21 cellular contexts compared by ENCODE assay signal in the genomic region with DNA sequence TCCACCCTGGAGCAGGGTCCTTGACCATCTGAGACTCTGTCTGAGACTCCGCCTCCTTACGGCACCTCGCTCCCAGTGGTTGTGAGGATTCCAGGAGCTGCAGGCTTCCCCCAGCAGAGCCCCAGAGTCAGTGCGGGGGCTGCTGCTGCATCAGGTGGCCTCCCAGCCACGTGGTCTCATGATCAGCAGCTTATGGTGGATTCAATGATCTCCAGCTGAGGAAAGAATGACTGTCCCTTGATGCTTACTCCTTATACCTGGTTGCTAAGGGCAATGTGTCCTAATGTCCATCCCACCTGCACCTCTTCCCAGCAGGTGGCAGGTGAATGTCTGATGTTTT. TPM values are rescaled to one million over a fixed set of nuclear protein-coding genes. Genes with fewer than 3 reads are reported as not detected.
DNase-seq lines count a peak whose midpoint lies in the region; ATAC-seq, FAIRE-seq and TF ChIP-seq lines count a peak whose summit lies in the region.
"Had no signal": no experiment of that assay in that cellular context is flagged by ENCODE, and none has a peak within 500 bp of the region (broad histone marks: within the 10 kb centered on the region; RNA-seq: fewer than 3 reads in every experiment).

No MANE protein-coding gene starts in this region.

- H3K9ac ChIP-seq in K562 (ENCODE audit: insufficient read depth in 1 of 2, low read depth in 2 of 2, low read length in 2 of 2) (peak overlapping the region in 1 of 2 experiments; percentile 55; a peak in 2 of 4 replicates), liver (ENCODE audit: low read depth in 1 of 2, low read length in 2 of 2) (no peak overlapping the region)
- H3K9ac ChIP-seq: BLaER1 had no signal

- no peak overlapping the region for H3K4me3 Mint-ChIP-seq in stimulated activated naive CD8-positive, alpha-beta T cell treated with anti-CD3 and anti-CD28 coated beads, Interleukin-15, amount 100 ng/mL, for 72 hours
- H3K4me3 Mint-ChIP-seq: CD4-positive, alpha-beta T cell; IgD-negative memory B cell had no signal

- H3K27ac ChIP-seq in K562 (ENCODE audit: extremely low read depth, low read depth, low read length) (no peak overlapping the region), liver (ENCODE audit: low read depth in 1 of 2, low read length in 2 of 2) (peak overlapping the region; percentile 80 to 94)
- H3K27ac ChIP-seq: BLaER1, RWPE1 had no signal

- H3K27me3 Mint-ChIP-seq in stimulated activated naive CD8-positive, alpha-beta T cell treated with anti-CD3 and anti-CD28 coated beads, Interleukin-15, amount 100 ng/mL, for 72 hours = peaks cover 6% of the 10 kb centered on the region

- H3K36me3 ChIP-seq in K562 (ENCODE audit: control insufficient read depth, insufficient read depth, low read length) (no peaks in the 10 kb centered on the region), liver (ENCODE audit: control insufficient read depth in 4 of 4, insufficient read depth in 3 of 4, low read depth in 1 of 4, low read length in 3 of 4) (peaks cover 0 to 19% (median 15%) of the 10 kb centered on the region in 4 donors)
- H3K36me3 ChIP-seq: BLaER1 had no signal

- in situ Hi-C loops in K562 (cut with MboI) = no loop called here

- no peak for TF ChIP-seq POLR2A in K562 (conservative IDR thresholded peaks at IDR 0.05)

- no peak overlapping the region for H2AFZ ChIP-seq in K562 (ENCODE audit: low read depth, low read length)

- no peaks in the 10 kb centered on the region for H3K4me1 Mint-ChIP-seq in stimulated activated naive CD8-positive, alpha-beta T cell treated with anti-CD3 and anti-CD28 coated beads, Interleukin-15, amount 100 ng/mL, for 72 hours
- H3K4me1 Mint-ChIP-seq: IgD-negative memory B cell had no signal

- H3K9me3 Mint-ChIP-seq in stimulated activated naive CD8-positive, alpha-beta T cell treated with anti-CD3 and anti-CD28 coated beads, Interleukin-15, amount 100 ng/mL, for 72 hours = peaks cover 0 to 3% of the 10 kb centered on the region in 2 donors

- CTCF ChIA-PET in K562 (lab: Yijun Ruan, JAX; ENCODE audit: low intra/inter-chr PET ratio) (interaction anchor here (0.6 kb wide), 1 partner anchor 1164 kb away, joined by 3 read pairs; no protein-coding TSS in a partner anchor), HEK293T (lab: Yijun Ruan, JAX) (no interaction called here)

- H4K20me1 ChIP-seq in K562 (replicated peaks; ENCODE audit: control insufficient read depth, insufficient read depth, low read length) = no peaks in the 10 kb centered on the region
- H4K20me1 ChIP-seq: BLaER1 had no signal

- TF ChIP-seq RAD21 in K562 (CRISPR knock-in tag; conservative IDR thresholded peaks at IDR 0.05 in 1 of 2, IDR thresholded peaks at IDR 0.05 in 1 of 2) (no peak), liver (IDR thresholded peaks at IDR 0.05) (no peak)

- DNase-seq in stimulated activated naive CD8-positive, alpha-beta T cell treated with anti-CD3 and anti-CD28 coated beads, Interleukin-15, amount 100 ng/mL, for 72 hours = no peak
- no peak for DNase-seq in stimulated activated naive CD8-positive, alpha-beta T cell treated with anti-CD3 and anti-CD28 coated beads, Interleukin-15, Interleukin-2, amounts not matched to agents 100 U/mL and 50 U/mL, for 24 hours
- DNase-seq in K562 (ENCODE audit: extremely low read depth in 1 of 4, low spot score in 3 of 4) (no peak), NCI-H1436 (lab: John Stamatoyannopoulos, UW) (no peak), HEK293T (ENCODE audit: extremely low spot score) (no peak), NCI-H2196 treated with DMSO at 0.1 percent for 48 hours (lab: John Stamatoyannopoulos, UW; ENCODE audit: unreplicated experiment) (no peak), NCI-H748 treated with DMSO at 0.1 percent for 48 hours (lab: John Stamatoyannopoulos, UW) (no peak)
- DNase-seq: CD4-positive, alpha-beta T cell; DMS53; HCEC 1CT; NCI-H1092 treated with DMSO at 0.1 percent for 48 hours; NCI-H1436 treated with DMSO at 0.1 percent for 48 hours; NCI-H187 treated with DMSO at 0.1 percent for 48 hours; NCI-H2107; NCI-H526 treated with DMSO at 0.1 percent for 48 hours; SHP77 had no signal

- H3K79me2 ChIP-seq in K562 (ENCODE audit: control insufficient read depth, insufficient read depth, low read length) = no peaks in the 10 kb centered on the region

- TF ChIP-seq EP300 in K562 (IDR thresholded peaks at IDR 0.05; ENCODE audit: low read length) = no peak

- peak; percentile 12 for ATAC-seq in stimulated activated naive CD8-positive, alpha-beta T cell treated with anti-CD3 and anti-CD28 coated beads, Interleukin-15, amount 100 ng/mL, for 72 hours
- ATAC-seq in stimulated activated naive CD8-positive, alpha-beta T cell treated with anti-CD3 and anti-CD28 coated beads, Interleukin-15, Interleukin-2, amounts not matched to agents 100 U/mL and 50 U/mL, for 24 hours = no peak
- peak; percentile 39 for ATAC-seq in K562

- POLR2A ChIA-PET in K562 (lab: Yijun Ruan, JAX) = interaction anchor here (0.5 to 1.6 kb wide), 3 partner anchors 9 to 20 kb away, joined by 3 to 5 read pairs (median 3); no protein-coding TSS in a partner anchor
- POLR2A ChIA-PET in HEK293T (lab: Yijun Ruan, JAX) = no interaction called here

- intact Hi-C loops in K562 (cut with micrococcal nuclease) = no loop called here

- no peaks in the 10 kb centered on the region for H3K9me3 ChIP-seq in K562 (replicated peaks; ENCODE audit: control insufficient read depth, insufficient read depth, low read depth, low read length)
- H3K9me3 ChIP-seq in liver (ENCODE audit: control insufficient read depth in 4 of 4, low read length in 3 of 4) = no peaks in the 10 kb centered on the region

- 4% methylated on average over 5 of the region's 5 CpGs for WGBS in K562 (ENCODE audit: insufficient coverage, low coverage, missing lambda C conversion rate)
- WGBS in liver = 88% methylated on average over 5 of the region's 5 CpGs

- no peak for FAIRE-seq in K562 (lab: Jason Lieb, UNC)

- no peaks in the 10 kb centered on the region for H3K9me1 ChIP-seq in K562 (ENCODE audit: control insufficient read depth, insufficient read depth, low read length)

- H3K27me3 ChIP-seq in K562 (ENCODE audit: control insufficient read depth in 2 of 2, insufficient read depth in 2 of 2, low read length in 2 of 2) (peaks cover 9 to 35% of the 10 kb centered on the region in 2 experiments; a peak in 4 of 5 replicates), liver (ENCODE audit: control insufficient read depth in 4 of 4, insufficient read depth in 4 of 4, low read length in 3 of 4) (no peaks in the 10 kb centered on the region)
- H3K27me3 ChIP-seq: BLaER1 had no signal

- no peak overlapping the region for H3K4me3 ChIP-seq in K562
- no peak overlapping the region for H3K4me3 ChIP-seq in liver (ENCODE audit: low read depth in 1 of 3, low read length in 3 of 3)
- H3K4me3 ChIP-seq: BLaER1 had no signal

- H3K4me1 ChIP-seq in K562 (replicated peaks in 1 of 2; ENCODE audit: control insufficient read depth in 2 of 2, insufficient read depth in 2 of 2, low read length in 2 of 2) (peaks cover 0 to 4% of the 10 kb centered on the region in 2 experiments; a peak in 2 of 5 replicates), liver (ENCODE audit: control insufficient read depth in 4 of 4, insufficient read depth in 4 of 4, low read length in 3 of 4) (peaks cover 0 to 33% (median 12%) of the 10 kb centered on the region in 4 donors)
- H3K4me1 ChIP-seq: BLaER1 had no signal

- peak overlapping the region in 1 of 2 donors; percentile 23 for H3K27ac Mint-ChIP-seq in stimulated activated naive CD8-positive, alpha-beta T cell treated with anti-CD3 and anti-CD28 coated beads, Interleukin-15, amount 100 ng/mL, for 72 hours
- H3K27ac Mint-ChIP-seq: CD4-positive, alpha-beta T cell had no signal

- BruUV-seq in K562 (replicated peaks; lab: Mats Ljungman, UMichigan) = no TSS peak

- peak overlapping the region; percentile 6; the same call in 1 of the 2 replicates for H3K4me2 ChIP-seq in K562 (ENCODE audit: insufficient read depth, low read length)
- H3K4me2 ChIP-seq: BLaER1 had no signal

- TF ChIP-seq CTCF in K562 (IDR thresholded peaks at IDR 0.05 in 2 of 3, conservative IDR thresholded peaks at IDR 0.05 in 1 of 3; ENCODE audit: insufficient read depth in 2 of 3, low read depth in 1 of 3, low read length in 3 of 3) = no peak
- no peak for TF ChIP-seq CTCF in liver (IDR thresholded peaks at IDR 0.05; ENCODE audit: low read depth, low read length, missing input control)

TF ChIP-seq in HEK293T, 16 proteins besides CTCF, POLR2A, EP300 and RAD21:
- TF ChIP-seq FOXM1 (IDR thresholded peaks at IDR 0.05; ENCODE audit: borderline replicate concordance) (no peak), FOXK2 (IDR thresholded peaks at IDR 0.05) (no peak), ELF4 (IDR thresholded peaks at IDR 0.05) (no peak), NFRKB (IDR thresholded peaks at IDR 0.05) (no peak), HDGF (IDR thresholded peaks at IDR 0.05; ENCODE audit: borderline replicate concordance) (no peak), ZNF384 (IDR thresholded peaks at IDR 0.05) (no peak), ARNT (IDR thresholded peaks at IDR 0.05) (no peak), LEF1 (IDR thresholded peaks at IDR 0.05; ENCODE audit: borderline replicate concordance) (no peak), L3MBTL2 (conservative IDR thresholded peaks at IDR 0.05) (no peak), FOXA1 (IDR thresholded peaks at IDR 0.05) (no peak), SUZ12 (IDR thresholded peaks at IDR 0.05) (no peak)

RNA-seq across cellular contexts. Expression of a gene that starts 40.0 kb away (rescaled TPM):
- 0.86 and 0.93 TPM in 2 replicates for total RNA-seq in K562 (2011; cell fraction: chromatin; rRNA removed; ENCODE audit: low replicate concordance)
- 0.67 and 0.79 TPM in 2 replicates for total RNA-seq in K562 (2011; cell fraction: nucleolus; rRNA removed)
- 1.5 and 1.9 TPM in 2 replicates for total RNA-seq in K562 (2011; cell fraction: nucleoplasm; rRNA removed)
- 0.37 TPM in 1 of 2 replicates, not detected in the other for total RNA-seq in K562 (2014; rRNA removed)
- 0.18 and 0.19 TPM in 2 replicates for total RNA-seq in K562 (2014; rRNA removed; fragmentation: Illumina TruSeq; extraction: Trizol)
- total RNA-seq in K562 (2015; rRNA removed; fragmentation: Illumina TruSeq; extraction: Trizol) = 0.33 and 0.45 TPM in 2 replicates
- 0.54 and 0.60 TPM in 2 replicates for total RNA-seq in K562 (2021)
- 0.08 and 0.26 TPM in 2 replicates for polyA plus RNA-seq in K562 (2011; rRNA removed)
- 0.18 TPM in 1 of 2 replicates, not detected in the other for polyA plus RNA-seq in K562 (2011; cell fraction: cytosol; rRNA removed)
- polyA plus RNA-seq in K562 (2011; cell fraction: nucleus; rRNA removed) = 0.60 and 0.74 TPM in 2 replicates
- 0.14 and 0.25 TPM in 2 replicates for polyA plus RNA-seq in K562 (2012)
- polyA plus RNA-seq in K562 (2014; fragmentation: Illumina TruSeq; extraction: Trizol) = 0.12 TPM in 1 of 2 replicates, not detected in the other
- polyA plus RNA-seq in K562 (2014; fragmentation: Nextera tagmentation; extraction: Ambion mirVana) = under 1 TPM in 1 of 2 experiments, not detected in 1; 0.11 TPM
- 0.24 TPM in 1 of 2 replicates, not detected in the other for polyA plus RNA-seq in K562 (2014; rRNA removed)
- polyA minus RNA-seq in K562 (2011; rRNA and poly(A)+ RNA removed) = 0.33 and 0.56 TPM in 2 replicates
- not detected in 2 replicates for polyA minus RNA-seq in K562 (2011; cell fraction: cytosol; rRNA and poly(A)+ RNA removed)
- polyA minus RNA-seq in K562 (2011; cell fraction: nucleus; rRNA and poly(A)+ RNA removed) = 0.67 TPM in 2 replicates
- 100 to 1,000 TPM in 1 of 2 donors, under 1 TPM in 1; 0.79 to 407 TPM for total RNA-seq in liver
- 1,000 to 10,000 TPM in 1 of 2 donors, 100 to 1,000 TPM in 1; 471 to 1,107 TPM for polyA plus RNA-seq in liver
- total RNA-seq: G401 had no signal
